Comparison of ENCODE assay signal across 17 cellular contexts in genomic region chr1:243474384-243474851, GRCh38.
DNase-seq lines count a peak whose midpoint lies in the region; ATAC-seq and TF ChIP-seq lines count a peak whose summit lies in the region.
"Had no signal": no experiment of that assay in that cellular context is flagged by ENCODE, and none has a peak within 500 bp of the region (broad histone marks: within the 10 kb centered on the region; RNA-seq: fewer than 3 reads in every experiment).

No MANE protein-coding gene starts in this region.

- no peak for ATAC-seq in DND-41 (ENCODE audit: insufficient read depth, low read depth)
- no peak for ATAC-seq in GM18511 (IDR thresholded peaks at IDR 0.05; ENCODE audit: unreplicated experiment)
- ATAC-seq in GM21367 (IDR thresholded peaks at IDR 0.05; ENCODE audit: unreplicated experiment) = no peak
- ATAC-seq: activated CD8-positive, alpha-beta memory T cell treated with anti-CD3 and anti-CD28 coated beads, Interleukin-2, amount 10 ng/mL, durations not matched to agents 7 days and 5 days had no signal

- H3K79me2 ChIP-seq in DND-41 (ENCODE audit: insufficient read depth, low read length) = no peaks in the 10 kb centered on the region
- no peaks in the 10 kb centered on the region for H3K79me2 ChIP-seq in fibroblast of lung (ENCODE audit: control insufficient read depth, insufficient read depth, low read length)
- H3K79me2 ChIP-seq in neural progenitor cell (ENCODE audit: low read depth) = no peaks in the 10 kb centered on the region
- H3K79me2 ChIP-seq: parathyroid adenoma had no signal

- no peaks in the 10 kb centered on the region; the same call in 1 of the 2 replicates for H3K36me3 ChIP-seq in DND-41 (ENCODE audit: insufficient read depth, low read length)
- H3K36me3 ChIP-seq in fibroblast of lung (ENCODE audit: control insufficient read depth, insufficient read depth, low read length) = peaks cover 2% of the 10 kb centered on the region
- no peaks in the 10 kb centered on the region for H3K36me3 ChIP-seq in neural progenitor cell

- H3K9ac ChIP-seq in DND-41 (ENCODE audit: low read depth, low read length) = peak overlapping the region; percentile 48
- H3K9ac ChIP-seq in fibroblast of lung (ENCODE audit: insufficient read depth, low read length) = no peak overlapping the region
- no peak overlapping the region for H3K9ac ChIP-seq in neural progenitor cell
- H3K9ac ChIP-seq: parathyroid adenoma had no signal

- H3K9me3 ChIP-seq in DND-41 (ENCODE audit: insufficient read depth, low read length, severe bottlenecking) = no peaks in the 10 kb centered on the region
- no peaks in the 10 kb centered on the region for H3K9me3 ChIP-seq in fibroblast of lung (ENCODE audit: control insufficient read depth, insufficient read depth, low read depth, low read length)
- H3K9me3 ChIP-seq in neural progenitor cell (ENCODE audit: low read depth) = no peaks in the 10 kb centered on the region

- peaks cover 5% of the 10 kb centered on the region for H3K36me3 Mint-ChIP-seq in neural progenitor cell

- H3K27me3 Mint-ChIP-seq in neural progenitor cell (ENCODE audit: insufficient read depth, low read depth) = peaks cover 4% of the 10 kb centered on the region
- H3K27me3 Mint-ChIP-seq: activated CD8-positive, alpha-beta memory T cell treated with anti-CD3 and anti-CD28 coated beads, Interleukin-2, amount 10 ng/mL, durations not matched to agents 7 days and 5 days had no signal

- no peak overlapping the region for H3K27ac Mint-ChIP-seq in neural progenitor cell

- peaks cover 3% of the 10 kb centered on the region for H3K9me3 Mint-ChIP-seq in neural progenitor cell

- H3F3A ChIP-seq in neural progenitor cell (ENCODE audit: low read depth) = peaks cover 49% of the 10 kb centered on the region

- no peak overlapping the region for H3K4me3 ChIP-seq in DND-41 (ENCODE audit: low read depth in 1 of 2, low read length in 2 of 2)
- no peak overlapping the region for H3K4me3 ChIP-seq in fibroblast of lung (replicated peaks in 1 of 4; ENCODE audit: control extremely low read depth in 1 of 4, insufficient read depth in 1 of 4, low read depth in 3 of 4, low read length in 4 of 4)
- H3K4me3 ChIP-seq in neural progenitor cell = no peak overlapping the region

- H4K20me1 ChIP-seq in DND-41 (ENCODE audit: insufficient read depth, low read length) (no peaks in the 10 kb centered on the region), fibroblast of lung (ENCODE audit: control insufficient read depth, extremely low read depth, insufficient read depth, low read length) (no peaks in the 10 kb centered on the region), neural progenitor cell (ENCODE audit: low read depth) (no peaks in the 10 kb centered on the region)

- H3K4me3 Mint-ChIP-seq in neural progenitor cell = no peak overlapping the region

- no peak for TF ChIP-seq CTCF in DND-41 (IDR thresholded peaks at IDR 0.05; ENCODE audit: borderline replicate concordance, extremely low read depth, low read length, poor library complexity, severe bottlenecking)
- no peak for TF ChIP-seq CTCF in fibroblast of lung (conservative IDR thresholded peaks at IDR 0.05 in 1 of 2, IDR thresholded peaks at IDR 0.05 in 1 of 2; ENCODE audit: low read depth in 1 of 2, low read length in 2 of 2)
- TF ChIP-seq CTCF in neural progenitor cell (IDR thresholded peaks at IDR 0.05) = no peak

- peaks cover 78% of the 10 kb centered on the region for H3K4me1 Mint-ChIP-seq in neural progenitor cell

- peaks cover 15% of the 10 kb centered on the region for H3K4me1 ChIP-seq in DND-41 (ENCODE audit: insufficient read depth, low read length)
- peaks cover 10% of the 10 kb centered on the region for H3K4me1 ChIP-seq in fibroblast of lung (ENCODE audit: control insufficient read depth, extremely low read depth, insufficient read depth, low read length)
- peaks cover 76% of the 10 kb centered on the region for H3K4me1 ChIP-seq in neural progenitor cell
- H3K4me1 ChIP-seq: parathyroid adenoma had no signal

- H3K4me2 ChIP-seq in DND-41 (ENCODE audit: insufficient read depth, low read length) (peak overlapping the region; percentile 65; the same call in 1 of the 2 replicates), fibroblast of lung (ENCODE audit: extremely low read depth, insufficient read depth, low read length) (peak overlapping the region; percentile 1), neural progenitor cell (peak overlapping the region; percentile 15)

- H3K27me3 ChIP-seq in DND-41 (ENCODE audit: insufficient read depth, low read length, poor library complexity) = no peaks in the 10 kb centered on the region
- H3K27me3 ChIP-seq in fibroblast of lung (ENCODE audit: control insufficient read depth, insufficient read depth, low read length) = no peaks in the 10 kb centered on the region
- H3K27me3 ChIP-seq in neural progenitor cell = no peaks in the 10 kb centered on the region

- H3K27ac ChIP-seq in DND-41 (ENCODE audit: low read length) (peak overlapping the region; percentile 75), fibroblast of lung (ENCODE audit: insufficient read depth, low read length) (peak overlapping the region; percentile 35), neural progenitor cell (no peak overlapping the region)
- H3K27ac ChIP-seq: parathyroid adenoma had no signal

- peak overlapping the region; percentile 57 for H2AFZ ChIP-seq in DND-41 (ENCODE audit: low read depth, low read length)
- H2AFZ ChIP-seq in fibroblast of lung (ENCODE audit: low read length) = no peak overlapping the region
- H2AFZ ChIP-seq in neural progenitor cell (replicated peaks) = no peak overlapping the region
- H2AFZ ChIP-seq: parathyroid adenoma had no signal

- DNase-seq in DND-41 (no peak), NCI-H446 (lab: John Stamatoyannopoulos, UW) (peak; percentile 35 to 70), fibroblast of lung (ENCODE audit: low read depth in 2 of 2) (no peak), neural progenitor cell (ENCODE audit: low spot score) (peak; percentile 47), CD1c-positive myeloid dendritic cell (ENCODE audit: extremely low spot score) (no peak), NOMO-1 treated with dmso at 0.1 percent for 144 hours (lab: John Stamatoyannopoulos, UW; ENCODE audit: unreplicated experiment) (no peak)
- DNase-seq: activated CD4-positive, CD25-positive, alpha-beta regulatory T cell treated with anti-CD3 and anti-CD28 coated beads, Interleukin-2, amount 50 U/mL, for 72 hours; activated CD8-positive, alpha-beta memory T cell treated with anti-CD3 and anti-CD28 coated beads, Interleukin-2, amount 10 ng/mL, durations not matched to agents 7 days and 5 days; activated effector memory CD4-positive, alpha-beta T cell treated with Interleukin-2 at 50 U/mL for 16 hours; COR-L47; GDM1; NCI-H187 treated with DMSO at 0.1 percent for 48 hours; stimulated activated naive CD4-positive, alpha-beta T cell; T-helper 2 cell had no signal

Comparison
In these comparisons a context has a peak if more than half of its experiments do, and no peak if none do; other contexts are left out.
1. DNase-seq: peak in NCI-H446 (2 of 2) and neural progenitor cell (single experiment); none in DND-41 (single experiment), fibroblast of lung (0 of 2), CD1c-positive myeloid dendritic cell (single experiment) and NOMO-1 treated with dmso at 0.1 percent for 144 hours (single experiment).
2. H3K4me2 ChIP-seq: peak in every context shown above with its lines; median percentile 65 in DND-41; 15 in neural progenitor cell; 1 in fibroblast of lung.